ENCODE assay signal across 8 cellular contexts in the genomic region with DNA sequence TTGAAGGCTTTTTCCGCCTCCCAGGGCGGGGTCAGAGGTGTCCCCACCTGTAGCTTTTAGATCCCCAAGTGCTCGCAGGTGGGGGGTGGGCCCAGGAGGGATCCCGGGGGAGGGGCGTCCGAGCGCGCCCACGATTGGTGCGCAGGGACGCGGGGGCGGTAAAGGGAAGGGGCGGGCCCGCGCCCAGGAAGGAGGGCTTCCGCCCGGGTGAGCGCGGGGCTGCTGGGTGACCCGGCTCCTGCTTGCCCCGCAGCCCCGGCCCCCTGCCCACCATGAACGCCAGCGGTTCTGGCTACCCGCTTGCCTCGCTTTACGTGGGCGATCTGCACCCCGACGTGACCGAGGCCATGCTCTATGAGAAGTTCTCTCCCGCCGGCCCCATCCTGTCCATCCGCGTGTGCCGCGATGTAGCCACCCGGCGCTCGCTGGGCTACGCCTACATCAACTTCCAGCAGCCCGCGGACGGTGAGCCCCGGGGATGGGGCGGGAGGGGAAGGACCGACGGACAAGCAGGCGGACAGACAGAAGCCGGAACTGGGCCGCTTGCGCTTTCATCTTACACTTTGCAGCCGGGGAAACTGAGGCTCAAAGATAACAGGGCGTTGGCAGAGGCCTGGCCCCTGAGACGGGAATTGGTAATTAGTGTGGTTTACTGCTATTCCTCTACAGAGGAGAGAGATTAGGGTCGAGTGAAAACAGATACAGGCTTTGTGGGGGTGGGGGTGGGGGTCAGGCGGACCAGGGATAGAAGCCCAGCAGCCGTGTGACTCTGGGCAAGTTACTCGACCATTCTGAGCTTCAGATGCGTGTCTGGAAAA. TPM values are rescaled to one million over a fixed set of nuclear protein-coding genes. Genes with fewer than 3 reads are reported as not detected.
DNase-seq lines count a peak whose midpoint lies in the region; ATAC-seq, FAIRE-seq and TF ChIP-seq lines count a peak whose summit lies in the region.

A gene (plus strand): TSS at position 189 of the 818 bp plus-strand sequence. CDS start 84 bp downstream, at position 273.

- H3K9ac ChIP-seq in HepG2 (ENCODE audit: insufficient read depth, low read depth, low read length) = peak within 1 kb of the TSS; percentile 82

- 1% methylated on average over 35 of the region's 61 CpGs for WGBS in HepG2 (ENCODE audit: low lambda C conversion rate)

- peak; percentile 66 to 89 for TF ChIP-seq POLR2A in HepG2 (IDR thresholded peaks at IDR 0.05; ENCODE audit: insufficient read depth in 1 of 2, low read depth in 2 of 2, low read length in 2 of 2)

- H3K4me1 ChIP-seq in HepG2 (ENCODE audit: insufficient read depth, low read length) = peaks cover 14% of the 10 kb centered on the region

- in situ Hi-C loops in HepG2 (cut with HindIII; ENCODE audit: extremely low pct_ligation_motif_present, low pct_unique_long_range_greater_than_20kb) = no loop called here

- no peaks in the 10 kb centered on the region for H3K9me3 ChIP-seq in HepG2 (ENCODE audit: low read length)

- POLR2A ChIA-PET in HepG2 (lab: Yijun Ruan, JAX) = interaction anchor here (0.6 to 3.2 kb wide), 24 partner anchors 8 to 1051 kb away, joined by 3 to 42 read pairs (median 4); a partner anchor contains a TSS

- peaks cover 23 to 55% of the 10 kb centered on the region in 2 experiments for H3K36me3 ChIP-seq in HepG2 (replicated peaks in 1 of 2; ENCODE audit: control insufficient read depth in 1 of 2, insufficient read depth in 2 of 2, low read length in 2 of 2)

- peak within 1 kb of the TSS; percentile 90 for H3K4me3 ChIP-seq in coronary artery
- H3K4me3 ChIP-seq in HepG2 (replicated peaks in 1 of 3; ENCODE audit: insufficient read depth in 1 of 3, low read depth in 2 of 3, low read length in 3 of 3) = peak within 1 kb of the TSS; percentile 87 to 97 (median 95)

- TF ChIP-seq EP300 in HepG2 (IDR thresholded peaks at IDR 0.05; ENCODE audit: low read depth in 2 of 2, low read length in 2 of 2) (no peak), HepG2 (CRISPR knock-in tag; IDR thresholded peaks at IDR 0.05; ENCODE audit: borderline replicate concordance) (no peak)

- peak; percentile 74 for ATAC-seq in HG03064 (IDR thresholded peaks at IDR 0.05; ENCODE audit: low read depth, unreplicated experiment)
- ATAC-seq in HepG2 = peak; percentile 90

- no peaks in the 10 kb centered on the region; a peak in 1 of 5 replicates for H3K27me3 ChIP-seq in HepG2 (ENCODE audit: control insufficient read depth in 1 of 2, insufficient read depth in 2 of 2, low read length in 2 of 2)

- TF ChIP-seq RAD21 in HepG2 (CRISPR knock-in tag; IDR thresholded peaks at IDR 0.05) = peak; percentile 64

- FAIRE-seq in HepG2 (lab: Jason Lieb, UNC) = no peak

- H3K79me2 ChIP-seq in HepG2 (ENCODE audit: insufficient read depth, low read length) = peaks cover 8% of the 10 kb centered on the region

- intact Hi-C loops in HepG2 (cut with micrococcal nuclease; ENCODE audit: unreplicated experiment) = loop anchor here (1.0 to 2.0 kb wide), 2 partner anchors 50 to 57 kb away; a partner anchor contains a TSS

- CTCF ChIA-PET in HepG2 (lab: Yijun Ruan, JAX; ENCODE audit: low intra/inter-chr PET ratio, low total read pairs) = no interaction called here

- TF ChIP-seq CTCF in coronary artery (IDR thresholded peaks at IDR 0.05) = no peak
- TF ChIP-seq CTCF in HepG2 (CRISPR knock-in tag; IDR thresholded peaks at IDR 0.05) = 0 out of 2 replicates have a peak, but pooled peaks have one; percentile 8

- H2AFZ ChIP-seq in HepG2 (ENCODE audit: low read length) = peak within 1 kb of the TSS; percentile 32

- DNase-seq in NOMO-1 (lab: John Stamatoyannopoulos, UW; ENCODE audit: unreplicated experiment in 2 of 2) (peak; percentile 63 to 64), NOMO-1 treated with dmso at 0.1 percent for 144 hours (lab: John Stamatoyannopoulos, UW; ENCODE audit: unreplicated experiment) (no peak), NCI-H345 (lab: John Stamatoyannopoulos, UW) (peak; percentile 92), coronary artery (ENCODE audit: low spot score) (peak; percentile 75), HepG2 (ENCODE audit: low spot score) (peak; percentile 78)
- peak; percentile 84 for DNase-seq in activated CD4-positive, alpha-beta T cell treated with anti-CD3 and anti-CD28 coated beads for 48 hours
- peak; percentile 76 for DNase-seq in stimulated activated CD4-positive, alpha-beta T cell treated with anti-CD3 and anti-CD28 coated beads, Interleukin-4, amount 100 ng/mL, for 24 hours

- no TSS peak for BruUV-seq in HepG2 (replicated peaks; lab: Mats Ljungman, UMichigan)

- H3K27ac ChIP-seq in coronary artery = no peak within 1 kb of the TSS
- peak within 1 kb of the TSS; percentile 65 for H3K27ac ChIP-seq in HepG2 (ENCODE audit: extremely low read length, insufficient read depth, low read length)

- H4K20me1 ChIP-seq in HepG2 (ENCODE audit: insufficient read depth, low read length) = peaks cover 3% of the 10 kb centered on the region; the same call in 1 of the 2 replicates

- peak within 1 kb of the TSS; percentile 99 for H3K4me2 ChIP-seq in HepG2 (ENCODE audit: low read depth, low read length)

TF ChIP-seq in HepG2, 621 proteins besides CTCF, POLR2A, EP300 and RAD21 (continues in another document):
- peak; percentile 81 for TF ChIP-seq CBFB (CRISPR knock-in tag; IDR thresholded peaks at IDR 0.05)
- TF ChIP-seq AHR (CRISPR knock-in tag; IDR thresholded peaks at IDR 0.05) = peak; percentile 92
- TF ChIP-seq, protein P1, sequence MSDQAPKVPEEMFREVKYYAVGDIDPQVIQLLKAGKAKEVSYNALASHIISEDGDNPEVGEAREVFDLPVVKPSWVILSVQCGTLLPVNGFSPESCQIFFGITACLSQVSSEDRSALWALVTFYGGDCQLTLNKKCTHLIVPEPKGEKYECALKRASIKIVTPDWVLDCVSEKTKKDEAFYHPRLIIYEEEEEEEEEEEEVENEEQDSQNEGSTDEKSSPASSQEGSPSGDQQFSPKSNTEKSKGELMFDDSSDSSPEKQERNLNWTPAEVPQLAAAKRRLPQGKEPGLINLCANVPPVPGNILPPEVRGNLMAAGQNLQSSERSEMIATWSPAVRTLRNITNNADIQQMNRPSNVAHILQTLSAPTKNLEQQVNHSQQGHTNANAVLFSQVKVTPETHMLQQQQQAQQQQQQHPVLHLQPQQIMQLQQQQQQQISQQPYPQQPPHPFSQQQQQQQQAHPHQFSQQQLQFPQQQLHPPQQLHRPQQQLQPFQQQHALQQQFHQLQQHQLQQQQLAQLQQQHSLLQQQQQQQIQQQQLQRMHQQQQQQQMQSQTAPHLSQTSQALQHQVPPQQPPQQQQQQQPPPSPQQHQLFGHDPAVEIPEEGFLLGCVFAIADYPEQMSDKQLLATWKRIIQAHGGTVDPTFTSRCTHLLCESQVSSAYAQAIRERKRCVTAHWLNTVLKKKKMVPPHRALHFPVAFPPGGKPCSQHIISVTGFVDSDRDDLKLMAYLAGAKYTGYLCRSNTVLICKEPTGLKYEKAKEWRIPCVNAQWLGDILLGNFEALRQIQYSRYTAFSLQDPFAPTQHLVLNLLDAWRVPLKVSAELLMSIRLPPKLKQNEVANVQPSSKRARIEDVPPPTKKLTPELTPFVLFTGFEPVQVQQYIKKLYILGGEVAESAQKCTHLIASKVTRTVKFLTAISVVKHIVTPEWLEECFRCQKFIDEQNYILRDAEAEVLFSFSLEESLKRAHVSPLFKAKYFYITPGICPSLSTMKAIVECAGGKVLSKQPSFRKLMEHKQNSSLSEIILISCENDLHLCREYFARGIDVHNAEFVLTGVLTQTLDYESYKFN (CRISPR knock-in tag; conservative IDR thresholded peaks at IDR 0.05) = 0 out of 2 replicates have a peak, but pooled peaks have one; percentile 9
- TF ChIP-seq MTA3 (CRISPR knock-in tag; IDR thresholded peaks at IDR 0.05) = no peak; the same call in 1 of the 2 replicates
- peak; percentile 84; the same call in 1 of the 2 replicates for TF ChIP-seq ZSCAN9 (CRISPR knock-in tag; IDR thresholded peaks at IDR 0.05; ENCODE audit: borderline replicate concordance)

RNA-seq across cellular contexts. Expression of the gene that starts here (rescaled TPM):
- 6.4 and 30.8 TPM in 2 replicates for total RNA-seq in HepG2 (2016; rRNA removed; fragmentation: Illumina TruSeq; extraction: Trizol)
- total RNA-seq in HepG2 (2016; cell fraction: cytosol; rRNA removed; fragmentation: Illumina TruSeq; extraction: Trizol; ENCODE audit: low read depth) = 8.8 and 10.6 TPM in 2 replicates
- 7.2 and 30.6 TPM in 2 replicates for total RNA-seq in HepG2 (2016; cell fraction: insoluble cytoplasmic fraction; rRNA removed; fragmentation: Illumina TruSeq; extraction: Trizol)
- total RNA-seq in HepG2 (2016; cell fraction: membrane; rRNA removed; fragmentation: Illumina TruSeq; extraction: Trizol) = 7.7 TPM in 2 replicates
- total RNA-seq in HepG2 (2016; cell fraction: nucleus; rRNA removed; fragmentation: Illumina TruSeq; extraction: Trizol) = 68.7 and 74.6 TPM in 2 replicates
- polyA plus RNA-seq in HepG2 (2011; rRNA removed) = 252 and 283 TPM in 2 replicates
- polyA plus RNA-seq in HepG2 (2011; cell fraction: cytosol; rRNA removed) = 48.8 and 52.2 TPM in 2 replicates
- polyA plus RNA-seq in HepG2 (2011; cell fraction: nucleus; rRNA removed) = 1,815 and 1,864 TPM in 2 replicates
- 109 and 110 TPM in 2 replicates for polyA plus RNA-seq in HepG2 (2012)
- 3.4 TPM in 2 replicates for polyA plus RNA-seq in HepG2 (2016; cell fraction: cytosol; fragmentation: Illumina TruSeq; extraction: Trizol; ENCODE audit: low read depth)
- polyA plus RNA-seq in HepG2 (2016; cell fraction: insoluble cytoplasmic fraction; fragmentation: Illumina TruSeq; extraction: Trizol; ENCODE audit: low read depth) = 8.9 and 10.9 TPM in 2 replicates
- 4.4 and 4.6 TPM in 2 replicates for polyA plus RNA-seq in HepG2 (2016; cell fraction: membrane; fragmentation: Illumina TruSeq; extraction: Trizol; ENCODE audit: low read depth)
- 374 and 409 TPM in 2 replicates for polyA plus RNA-seq in HepG2 (2016; cell fraction: nucleus; fragmentation: Illumina TruSeq; extraction: Trizol; ENCODE audit: insufficient read depth, low read depth)
- polyA minus RNA-seq in HepG2 (2011; rRNA and poly(A)+ RNA removed; ENCODE audit: low replicate concordance) = 12.6 and 64.0 TPM in 2 replicates
- 10.6 and 12.0 TPM in 2 replicates for polyA minus RNA-seq in HepG2 (2011; cell fraction: cytosol; rRNA and poly(A)+ RNA removed)
- 250 and 264 TPM in 2 replicates for polyA minus RNA-seq in HepG2 (2011; cell fraction: nucleus; rRNA and poly(A)+ RNA removed)
